8 cellular contexts compared by ENCODE assay signal in the genomic region with DNA sequence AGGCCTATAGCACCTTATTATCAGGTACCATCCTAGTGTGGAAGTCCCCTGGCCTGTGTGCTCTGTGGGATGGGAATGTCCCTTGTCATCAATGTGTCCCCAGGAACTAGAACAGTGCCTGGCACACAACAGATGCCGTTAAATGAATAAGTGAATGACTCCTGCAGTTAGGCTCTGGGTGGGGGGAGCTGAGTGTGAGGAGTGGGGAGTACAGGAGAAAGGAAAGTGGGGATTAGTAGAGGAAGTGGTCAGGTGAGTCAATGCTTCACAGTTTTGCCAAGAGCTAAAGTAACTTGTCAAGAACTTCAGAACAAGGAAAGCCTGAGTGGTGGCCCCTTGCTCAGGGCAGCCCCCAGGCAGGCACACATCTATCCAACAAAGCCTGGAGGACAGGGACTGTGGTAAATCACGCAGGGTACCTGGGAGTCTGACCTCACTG.
DNase-seq lines count a peak whose midpoint lies in the region; ATAC-seq lines count a peak whose summit lies in the region.

No MANE protein-coding gene starts in this region.

- ATAC-seq in GM18519 (IDR thresholded peaks at IDR 0.05; ENCODE audit: low FRiP score, unreplicated experiment) = peak; percentile 2
- ATAC-seq in HG03097 (IDR thresholded peaks at IDR 0.05; ENCODE audit: low FRiP score, unreplicated experiment) = peak; percentile 5

- DNase-seq in activated CD4-positive, alpha-beta T cell treated with anti-CD3 and anti-CD28 coated beads for 1 hour = peak; percentile 51
- DNase-seq in iris pigment epithelial cell (ENCODE audit: low read depth) (peak; percentile 58), NCI-H526 treated with DMSO at 0.1 percent for 48 hours (lab: John Stamatoyannopoulos, UW) (no peak), DMS114 treated with DMSO at 0.1 percent for 48 hours (lab: John Stamatoyannopoulos, UW; ENCODE audit: unreplicated experiment) (no peak), NCI-H510A treated with DMSO at 0.1 percent for 48 hours (lab: John Stamatoyannopoulos, UW) (no peak), DMS 273 treated with DMSO at 0.1 percent for 48 hours (lab: John Stamatoyannopoulos, UW) (no peak)

Comparison
In these comparisons a context has a peak if more than half of its experiments do, and no peak if none do; other contexts are left out.
1. DNase-seq: peak in activated CD4-positive, alpha-beta T cell treated with anti-CD3 and anti-CD28 coated beads for 1 hour (single experiment) and iris pigment epithelial cell (single experiment); none in NCI-H526 treated with DMSO at 0.1 percent for 48 hours (single experiment), DMS114 treated with DMSO at 0.1 percent for 48 hours (single experiment), NCI-H510A treated with DMSO at 0.1 percent for 48 hours (single experiment) and DMS 273 treated with DMSO at 0.1 percent for 48 hours (single experiment).